In the genomic region with DNA sequence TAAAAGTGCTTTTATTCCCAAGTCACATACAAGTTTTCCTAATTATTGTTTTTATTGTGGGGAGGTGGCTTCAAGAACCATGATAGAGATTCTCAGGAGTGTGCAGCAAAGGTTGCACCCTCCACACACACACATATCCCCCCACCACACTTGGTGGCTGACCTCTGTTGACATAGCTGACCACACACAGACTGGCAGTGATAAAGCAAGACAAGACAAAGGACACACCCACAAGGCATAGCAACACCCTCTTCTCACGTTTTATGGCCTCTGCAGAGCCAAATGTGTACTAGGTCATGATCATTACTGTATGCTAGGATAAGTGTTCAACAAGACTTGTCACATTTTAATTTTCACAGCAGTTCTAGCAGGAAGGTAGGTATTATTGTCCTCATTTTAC, we compare ENCODE assay signal across 1 cellular context.
TF ChIP-seq lines count a peak whose summit lies in the region.

No MANE protein-coding gene starts in this region.

TF ChIP-seq in K562, 482 proteins besides CTCF, POLR2A, EP300 and RAD21 (continued from another document and continues in another):
- TF ChIP-seq CBFB (CRISPR knock-in tag; IDR thresholded peaks at IDR 0.05): peak; percentile 83; the same call in 1 of the 2 replicates
- TF ChIP-seq CBFA2T2 (conservative IDR thresholded peaks at IDR 0.05): peak; percentile 59
- no peak for TF ChIP-seq ZNF584 (CRISPR knock-in tag; IDR thresholded peaks at IDR 0.05; ENCODE audit: low read depth)
- 0 out of 2 replicates have a peak, but pooled peaks have one; percentile 35 for TF ChIP-seq SP1 (CRISPR knock-in tag; IDR thresholded peaks at IDR 0.05)
- TF ChIP-seq, protein P1, sequence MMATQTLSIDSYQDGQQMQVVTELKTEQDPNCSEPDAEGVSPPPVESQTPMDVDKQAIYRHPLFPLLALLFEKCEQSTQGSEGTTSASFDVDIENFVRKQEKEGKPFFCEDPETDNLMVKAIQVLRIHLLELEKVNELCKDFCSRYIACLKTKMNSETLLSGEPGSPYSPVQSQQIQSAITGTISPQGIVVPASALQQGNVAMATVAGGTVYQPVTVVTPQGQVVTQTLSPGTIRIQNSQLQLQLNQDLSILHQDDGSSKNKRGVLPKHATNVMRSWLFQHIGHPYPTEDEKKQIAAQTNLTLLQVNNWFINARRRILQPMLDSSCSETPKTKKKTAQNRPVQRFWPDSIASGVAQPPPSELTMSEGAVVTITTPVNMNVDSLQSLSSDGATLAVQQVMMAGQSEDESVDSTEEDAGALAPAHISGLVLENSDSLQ (IDR thresholded peaks at IDR 0.05): peak; percentile 43; the same call in 1 of the 2 replicates
- TF ChIP-seq POLR2G (IDR thresholded peaks at IDR 0.05; ENCODE audit: low read depth, low read length): no peak
- TF ChIP-seq ZNF76 (CRISPR knock-in tag; IDR thresholded peaks at IDR 0.05; ENCODE audit: borderline replicate concordance): no peak
- TF ChIP-seq CBFA2T3 (IDR thresholded peaks at IDR 0.05): peak; percentile 78
- TF ChIP-seq CREM (IDR thresholded peaks at IDR 0.05; ENCODE audit: low read depth): peak; percentile 66
- TF ChIP-seq SPI1 (IDR thresholded peaks at IDR 0.05; ENCODE audit: borderline replicate concordance, low read depth, low read length): no peak
- no peak for TF ChIP-seq RBM17 (IDR thresholded peaks at IDR 0.05; ENCODE audit: borderline replicate concordance, low read depth, low read length)
- TF ChIP-seq MYNN (IDR thresholded peaks at IDR 0.05): 0 out of 2 replicates have a peak, but pooled peaks have one; percentile 25
- TF ChIP-seq MYNN (CRISPR knock-in tag; IDR thresholded peaks at IDR 0.05): no peak
- TF ChIP-seq NONO (IDR thresholded peaks at IDR 0.05; ENCODE audit: low read depth in 2 of 2, low read length in 1 of 2): no peak
- TF ChIP-seq ZNF384 (IDR thresholded peaks at IDR 0.05; ENCODE audit: low read depth, low read length): no peak
- TF ChIP-seq, protein P2, sequence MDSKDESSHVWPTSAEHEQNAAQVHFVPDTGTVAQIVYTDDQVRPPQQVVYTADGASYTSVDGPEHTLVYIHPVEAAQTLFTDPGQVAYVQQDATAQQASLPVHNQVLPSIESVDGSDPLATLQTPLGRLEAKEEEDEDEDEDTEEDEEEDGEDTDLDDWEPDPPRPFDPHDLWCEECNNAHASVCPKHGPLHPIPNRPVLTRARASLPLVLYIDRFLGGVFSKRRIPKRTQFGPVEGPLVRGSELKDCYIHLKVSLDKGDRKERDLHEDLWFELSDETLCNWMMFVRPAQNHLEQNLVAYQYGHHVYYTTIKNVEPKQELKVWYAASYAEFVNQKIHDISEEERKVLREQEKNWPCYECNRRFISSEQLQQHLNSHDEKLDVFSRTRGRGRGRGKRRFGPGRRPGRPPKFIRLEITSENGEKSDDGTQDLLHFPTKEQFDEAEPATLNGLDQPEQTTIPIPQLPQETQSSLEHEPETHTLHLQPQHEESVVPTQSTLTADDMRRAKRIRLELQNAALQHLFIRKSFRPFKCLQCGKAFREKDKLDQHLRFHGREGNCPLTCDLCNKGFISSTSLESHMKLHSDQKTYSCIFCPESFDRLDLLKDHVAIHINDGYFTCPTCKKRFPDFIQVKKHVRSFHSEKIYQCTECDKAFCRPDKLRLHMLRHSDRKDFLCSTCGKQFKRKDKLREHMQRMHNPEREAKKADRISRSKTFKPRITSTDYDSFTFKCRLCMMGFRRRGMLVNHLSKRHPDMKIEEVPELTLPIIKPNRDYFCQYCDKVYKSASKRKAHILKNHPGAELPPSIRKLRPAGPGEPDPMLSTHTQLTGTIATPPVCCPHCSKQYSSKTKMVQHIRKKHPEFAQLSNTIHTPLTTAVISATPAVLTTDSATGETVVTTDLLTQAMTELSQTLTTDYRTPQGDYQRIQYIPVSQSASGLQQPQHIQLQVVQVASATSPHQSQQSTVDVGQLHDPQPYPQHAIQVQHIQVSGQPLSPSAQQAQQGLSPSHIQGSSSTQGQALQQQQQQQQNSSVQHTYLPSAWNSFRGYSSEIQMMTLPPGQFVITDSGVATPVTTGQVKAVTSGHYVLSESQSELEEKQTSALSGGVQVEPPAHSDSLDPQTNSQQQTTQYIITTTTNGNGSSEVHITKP (IDR thresholded peaks at IDR 0.05; ENCODE audit: partially characterized antibody): no peak
- peak; percentile 69 for TF ChIP-seq SMARCA4 (IDR thresholded peaks at IDR 0.05)
- TF ChIP-seq FOXA3 (CRISPR knock-in tag; conservative IDR thresholded peaks at IDR 0.05 in 1 of 2, IDR thresholded peaks at IDR 0.05 in 1 of 2): peak; percentile 99 to 100
- no peak for TF ChIP-seq HMG20A (CRISPR knock-in tag; conservative IDR thresholded peaks at IDR 0.05)
- TF ChIP-seq MTA2 (IDR thresholded peaks at IDR 0.05; ENCODE audit: low read depth): peak; percentile 51; the same call in 1 of the 2 replicates
- peak; percentile 74; the same call in 1 of the 2 replicates for TF ChIP-seq MECOM (CRISPR knock-in tag; IDR thresholded peaks at IDR 0.05)
- 0 out of 2 replicates have a peak, but pooled peaks have one; percentile 32 for TF ChIP-seq ZBTB7A (IDR thresholded peaks at IDR 0.05; ENCODE audit: borderline replicate concordance, control insufficient read depth, low read depth, low read length)
- no peak for TF ChIP-seq ZBTB1 (CRISPR knock-in tag; IDR thresholded peaks at IDR 0.05; ENCODE audit: borderline replicate concordance, low read depth)
- no peak for TF ChIP-seq SREBF1 (IDR thresholded peaks at IDR 0.05; ENCODE audit: borderline replicate concordance, low read depth, low read length)
- TF ChIP-seq TAF9B (IDR thresholded peaks at IDR 0.05; ENCODE audit: partially characterized antibody): no peak
- TF ChIP-seq FOXA1 (IDR thresholded peaks at IDR 0.05; ENCODE audit: borderline replicate concordance): peak; percentile 80; the same call in 1 of the 2 replicates
- TF ChIP-seq SRSF7 (optimal IDR thresholded peaks at IDR 0.05; ENCODE audit: low read depth, low read length): no peak
- TF ChIP-seq HNRNPUL1 (IDR thresholded peaks at IDR 0.05; ENCODE audit: low read length): no peak
- TF ChIP-seq ETS1 (conservative IDR thresholded peaks at IDR 0.05; ENCODE audit: control insufficient read depth, low read depth, low read length): no peak
- TF ChIP-seq ZNF639 (CRISPR knock-in tag; conservative IDR thresholded peaks at IDR 0.05 in 1 of 2, IDR thresholded peaks at IDR 0.05 in 1 of 2): no peak
- no peak for TF ChIP-seq TRIM28 (IDR thresholded peaks at IDR 0.05)
- TF ChIP-seq FOXK2 (conservative IDR thresholded peaks at IDR 0.05 in 1 of 2, IDR thresholded peaks at IDR 0.05 in 1 of 2; ENCODE audit: low read depth in 2 of 2): peak; percentile 42 to 61; a peak in 1 of 4 replicates
- TF ChIP-seq ZKSCAN3 (CRISPR knock-in tag; IDR thresholded peaks at IDR 0.05): no peak
- no peak for TF ChIP-seq SIRT6 (IDR thresholded peaks at IDR 0.05; ENCODE audit: low read depth, low read length)
- TF ChIP-seq NFE2 (IDR thresholded peaks at IDR 0.05; ENCODE audit: low read depth): peak; percentile 24; the same call in 1 of the 2 replicates
- no peak for TF ChIP-seq ZNF644 (tag; IDR thresholded peaks at IDR 0.05; ENCODE audit: low read depth)
- peak; percentile 35 for TF ChIP-seq HDAC3 (IDR thresholded peaks at IDR 0.05; ENCODE audit: borderline replicate concordance, partially characterized antibody)
- no peak for TF ChIP-seq COPS2 (conservative IDR thresholded peaks at IDR 0.05)
- TF ChIP-seq, protein P3, sequence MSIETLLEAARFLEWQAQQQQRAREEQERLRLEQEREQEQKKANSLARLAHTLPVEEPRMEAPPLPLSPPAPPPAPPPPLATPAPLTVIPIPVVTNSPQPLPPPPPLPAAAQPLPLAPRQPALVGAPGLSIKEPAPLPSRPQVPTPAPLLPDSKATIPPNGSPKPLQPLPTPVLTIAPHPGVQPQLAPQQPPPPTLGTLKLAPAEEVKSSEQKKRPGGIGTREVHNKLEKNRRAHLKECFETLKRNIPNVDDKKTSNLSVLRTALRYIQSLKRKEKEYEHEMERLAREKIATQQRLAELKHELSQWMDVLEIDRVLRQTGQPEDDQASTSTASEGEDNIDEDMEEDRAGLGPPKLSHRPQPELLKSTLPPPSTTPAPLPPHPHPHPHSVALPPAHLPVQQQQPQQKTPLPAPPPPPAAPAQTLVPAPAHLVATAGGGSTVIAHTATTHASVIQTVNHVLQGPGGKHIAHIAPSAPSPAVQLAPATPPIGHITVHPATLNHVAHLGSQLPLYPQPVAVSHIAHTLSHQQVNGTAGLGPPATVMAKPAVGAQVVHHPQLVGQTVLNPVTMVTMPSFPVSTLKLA (conservative IDR thresholded peaks at IDR 0.05): no peak
- no peak for TF ChIP-seq POLR3G (IDR thresholded peaks at IDR 0.05; ENCODE audit: extremely low read depth, insufficient read length, insufficient replicate concordance)
- TF ChIP-seq ZZZ3 (IDR thresholded peaks at IDR 0.05): no peak
- TF ChIP-seq NFIC (IDR thresholded peaks at IDR 0.05): no peak
- TF ChIP-seq, protein P4, sequence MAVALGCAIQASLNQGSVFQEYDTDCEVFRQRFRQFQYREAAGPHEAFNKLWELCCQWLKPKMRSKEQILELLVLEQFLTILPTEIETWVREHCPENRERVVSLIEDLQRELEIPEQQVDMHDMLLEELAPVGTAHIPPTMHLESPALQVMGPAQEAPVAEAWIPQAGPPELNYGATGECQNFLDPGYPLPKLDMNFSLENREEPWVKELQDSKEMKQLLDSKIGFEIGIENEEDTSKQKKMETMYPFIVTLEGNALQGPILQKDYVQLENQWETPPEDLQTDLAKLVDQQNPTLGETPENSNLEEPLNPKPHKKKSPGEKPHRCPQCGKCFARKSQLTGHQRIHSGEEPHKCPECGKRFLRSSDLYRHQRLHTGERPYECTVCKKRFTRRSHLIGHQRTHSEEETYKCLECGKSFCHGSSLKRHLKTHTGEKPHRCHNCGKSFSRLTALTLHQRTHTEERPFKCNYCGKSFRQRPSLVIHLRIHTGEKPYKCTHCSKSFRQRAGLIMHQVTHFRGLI (CRISPR knock-in tag; IDR thresholded peaks at IDR 0.05): no peak
- TF ChIP-seq, protein P5, sequence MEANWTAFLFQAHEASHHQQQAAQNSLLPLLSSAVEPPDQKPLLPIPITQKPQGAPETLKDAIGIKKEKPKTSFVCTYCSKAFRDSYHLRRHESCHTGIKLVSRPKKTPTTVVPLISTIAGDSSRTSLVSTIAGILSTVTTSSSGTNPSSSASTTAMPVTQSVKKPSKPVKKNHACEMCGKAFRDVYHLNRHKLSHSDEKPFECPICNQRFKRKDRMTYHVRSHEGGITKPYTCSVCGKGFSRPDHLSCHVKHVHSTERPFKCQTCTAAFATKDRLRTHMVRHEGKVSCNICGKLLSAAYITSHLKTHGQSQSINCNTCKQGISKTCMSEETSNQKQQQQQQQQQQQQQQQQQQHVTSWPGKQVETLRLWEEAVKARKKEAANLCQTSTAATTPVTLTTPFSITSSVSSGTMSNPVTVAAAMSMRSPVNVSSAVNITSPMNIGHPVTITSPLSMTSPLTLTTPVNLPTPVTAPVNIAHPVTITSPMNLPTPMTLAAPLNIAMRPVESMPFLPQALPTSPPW (CRISPR knock-in tag; IDR thresholded peaks at IDR 0.05): peak; percentile 49; the same call in 1 of the 2 replicates
- no peak for TF ChIP-seq PTTG1 (tag; IDR thresholded peaks at IDR 0.05; ENCODE audit: low read depth)
- TF ChIP-seq DPF2 (IDR thresholded peaks at IDR 0.05): peak; percentile 75
- peak in 1 of 2 experiments; percentile 58; a peak in 3 of 4 replicates for TF ChIP-seq KDM1A (IDR thresholded peaks at IDR 0.05)
- TF ChIP-seq MTF1 (CRISPR knock-in tag; IDR thresholded peaks at IDR 0.05; ENCODE audit: borderline replicate concordance): no peak
- TF ChIP-seq TAL1 (IDR thresholded peaks at IDR 0.05): peak; percentile 57
- TF ChIP-seq, protein P6, sequence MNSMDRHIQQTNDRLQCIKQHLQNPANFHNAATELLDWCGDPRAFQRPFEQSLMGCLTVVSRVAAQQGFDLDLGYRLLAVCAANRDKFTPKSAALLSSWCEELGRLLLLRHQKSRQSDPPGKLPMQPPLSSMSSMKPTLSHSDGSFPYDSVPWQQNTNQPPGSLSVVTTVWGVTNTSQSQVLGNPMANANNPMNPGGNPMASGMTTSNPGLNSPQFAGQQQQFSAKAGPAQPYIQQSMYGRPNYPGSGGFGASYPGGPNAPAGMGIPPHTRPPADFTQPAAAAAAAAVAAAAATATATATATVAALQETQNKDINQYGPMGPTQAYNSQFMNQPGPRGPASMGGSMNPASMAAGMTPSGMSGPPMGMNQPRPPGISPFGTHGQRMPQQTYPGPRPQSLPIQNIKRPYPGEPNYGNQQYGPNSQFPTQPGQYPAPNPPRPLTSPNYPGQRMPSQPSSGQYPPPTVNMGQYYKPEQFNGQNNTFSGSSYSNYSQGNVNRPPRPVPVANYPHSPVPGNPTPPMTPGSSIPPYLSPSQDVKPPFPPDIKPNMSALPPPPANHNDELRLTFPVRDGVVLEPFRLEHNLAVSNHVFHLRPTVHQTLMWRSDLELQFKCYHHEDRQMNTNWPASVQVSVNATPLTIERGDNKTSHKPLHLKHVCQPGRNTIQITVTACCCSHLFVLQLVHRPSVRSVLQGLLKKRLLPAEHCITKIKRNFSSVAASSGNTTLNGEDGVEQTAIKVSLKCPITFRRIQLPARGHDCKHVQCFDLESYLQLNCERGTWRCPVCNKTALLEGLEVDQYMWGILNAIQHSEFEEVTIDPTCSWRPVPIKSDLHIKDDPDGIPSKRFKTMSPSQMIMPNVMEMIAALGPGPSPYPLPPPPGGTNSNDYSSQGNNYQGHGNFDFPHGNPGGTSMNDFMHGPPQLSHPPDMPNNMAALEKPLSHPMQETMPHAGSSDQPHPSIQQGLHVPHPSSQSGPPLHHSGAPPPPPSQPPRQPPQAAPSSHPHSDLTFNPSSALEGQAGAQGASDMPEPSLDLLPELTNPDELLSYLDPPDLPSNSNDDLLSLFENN (IDR thresholded peaks at IDR 0.05; ENCODE audit: low read depth in 2 of 2, low read length in 2 of 2): no peak
